Comparison of ENCODE assay signal across 9 cellular contexts in the genomic region with DNA sequence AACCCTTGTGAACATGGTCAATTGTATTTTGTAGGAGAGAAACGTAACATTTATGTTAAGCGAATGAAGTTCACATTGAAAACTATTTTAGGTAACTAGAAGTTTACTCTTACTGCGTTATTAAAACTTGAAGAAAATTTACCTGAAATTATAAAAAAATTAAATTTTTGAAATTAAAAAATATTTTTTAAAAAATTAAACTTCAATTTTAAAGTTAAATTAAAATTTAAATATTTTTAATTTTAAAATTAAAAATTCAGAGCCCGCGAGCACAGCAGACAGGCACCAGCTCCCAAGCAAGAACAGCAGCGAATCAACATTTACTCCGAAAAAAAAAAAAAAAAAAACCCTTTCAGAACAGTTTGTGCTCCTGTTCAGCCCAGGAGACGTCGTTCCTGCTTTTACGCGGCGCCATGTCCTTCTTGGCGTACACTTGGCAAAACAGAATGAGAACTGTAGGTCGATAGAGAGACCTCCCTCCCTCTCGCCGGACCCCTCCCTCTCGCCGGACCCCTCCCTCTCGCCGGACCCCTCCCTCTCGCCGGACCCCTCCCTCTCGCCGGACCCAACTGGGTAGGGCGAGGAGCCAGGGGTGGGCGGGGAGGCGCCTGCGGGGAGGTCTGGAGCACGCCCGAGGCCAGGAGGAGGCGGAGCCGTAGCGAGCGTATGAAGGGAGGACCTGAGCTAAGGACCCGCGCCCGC.
DNase-seq lines count a peak whose midpoint lies in the region; ATAC-seq lines count a peak whose summit lies in the region.
"Had no signal": no experiment of that assay in that cellular context is flagged by ENCODE, and none has a peak within 500 bp of the region (broad histone marks: within the 10 kb centered on the region; RNA-seq: fewer than 3 reads in every experiment).

No MANE protein-coding gene starts in this region.

- no peaks in the 10 kb centered on the region for H3K4me1 ChIP-seq in HUES64 (ENCODE audit: insufficient read depth, low read length)

- DNase-seq in NCI-H2081 (lab: John Stamatoyannopoulos, UW): peak; percentile 18 to 32
- DNase-seq in NCI-H2081 treated with DMSO at 0.1 percent for 48 hours (lab: John Stamatoyannopoulos, UW): no peak
- DNase-seq in activated naive CD8-positive, alpha-beta T cell treated with anti-CD3 and anti-CD28 coated beads, Interleukin-2, amount 50 U/mL, for 24 hours: peak; percentile 45
- peak; percentile 60 for DNase-seq in iPS DF 19.7 (ENCODE audit: low read depth, low spot score)
- no peak for DNase-seq in stimulated activated effector memory CD8-positive, alpha-beta T cell treated with anti-CD3 and anti-CD28 coated beads, Interleukin-12 subunit alpha, Interleukin-12 subunit beta, amount 100 ng/mL, for 72 hours (ENCODE audit: low spot score in 2 of 2)
- DNase-seq in NK-92 treated with Interleukin-12 subunit alpha and Interleukin-12 subunit beta, amount 100 ng/mL, for 24 hours (lab: John Stamatoyannopoulos, UW): no peak

- H3K27ac Mint-ChIP-seq in activated naive CD8-positive, alpha-beta T cell treated with anti-CD3 and anti-CD28 coated beads, Interleukin-2, amount 50 U/mL, for 24 hours: no peak overlapping the region
- H3K27ac Mint-ChIP-seq in stimulated activated effector memory CD8-positive, alpha-beta T cell treated with anti-CD3 and anti-CD28 coated beads, Interleukin-12 subunit alpha, Interleukin-12 subunit beta, amount 100 ng/mL, for 72 hours: no peak overlapping the region

- ATAC-seq in activated naive CD8-positive, alpha-beta T cell treated with anti-CD3 and anti-CD28 coated beads, Interleukin-2, amount 50 U/mL, for 24 hours: no peak
- peak; percentile 29 for ATAC-seq in stimulated activated effector memory CD8-positive, alpha-beta T cell treated with anti-CD3 and anti-CD28 coated beads, Interleukin-12 subunit alpha, Interleukin-12 subunit beta, amount 100 ng/mL, for 72 hours
- ATAC-seq in HG03469 (IDR thresholded peaks at IDR 0.05; ENCODE audit: unreplicated experiment): no peak

- H3K36me3 ChIP-seq in HUES64 (ENCODE audit: insufficient read depth, low read length): no peaks in the 10 kb centered on the region

- H3K9me3 ChIP-seq in HUES64 (ENCODE audit: insufficient read depth, low read depth, low read length): no peaks in the 10 kb centered on the region

- H3K9me3 Mint-ChIP-seq in activated naive CD8-positive, alpha-beta T cell treated with anti-CD3 and anti-CD28 coated beads, Interleukin-2, amount 50 U/mL, for 24 hours: peaks cover 6% of the 10 kb centered on the region
- no peaks in the 10 kb centered on the region for H3K9me3 Mint-ChIP-seq in stimulated activated effector memory CD8-positive, alpha-beta T cell treated with anti-CD3 and anti-CD28 coated beads, Interleukin-12 subunit alpha, Interleukin-12 subunit beta, amount 100 ng/mL, for 72 hours

- peaks cover 23% of the 10 kb centered on the region for H3K27me3 Mint-ChIP-seq in activated naive CD8-positive, alpha-beta T cell treated with anti-CD3 and anti-CD28 coated beads, Interleukin-2, amount 50 U/mL, for 24 hours

- 43% methylated on average over 34 of the region's 37 CpGs for WGBS in HUES64

- H3K4me1 Mint-ChIP-seq in activated naive CD8-positive, alpha-beta T cell treated with anti-CD3 and anti-CD28 coated beads, Interleukin-2, amount 50 U/mL, for 24 hours: no peaks in the 10 kb centered on the region
- H3K4me1 Mint-ChIP-seq in stimulated activated effector memory CD8-positive, alpha-beta T cell treated with anti-CD3 and anti-CD28 coated beads, Interleukin-12 subunit alpha, Interleukin-12 subunit beta, amount 100 ng/mL, for 72 hours: no peaks in the 10 kb centered on the region

- no peak overlapping the region for H3K9ac ChIP-seq in HUES64 (ENCODE audit: low read depth, low read length)

- H3K4me3 ChIP-seq in HUES64 (ENCODE audit: low read length): peak overlapping the region; percentile 49

- peaks cover 4% of the 10 kb centered on the region for H3K36me3 Mint-ChIP-seq in activated naive CD8-positive, alpha-beta T cell treated with anti-CD3 and anti-CD28 coated beads, Interleukin-2, amount 50 U/mL, for 24 hours (ENCODE audit: low read depth)
- H3K36me3 Mint-ChIP-seq in stimulated activated effector memory CD8-positive, alpha-beta T cell treated with anti-CD3 and anti-CD28 coated beads, Interleukin-12 subunit alpha, Interleukin-12 subunit beta, amount 100 ng/mL, for 72 hours: peaks cover 4% of the 10 kb centered on the region

- H3K27me3 ChIP-seq in HUES64 (ENCODE audit: insufficient read depth, low read length): no peaks in the 10 kb centered on the region

- H3K4me3 Mint-ChIP-seq in activated naive CD8-positive, alpha-beta T cell treated with anti-CD3 and anti-CD28 coated beads, Interleukin-2, amount 50 U/mL, for 24 hours: peak overlapping the region; percentile 46
- peak overlapping the region; percentile 36 for H3K4me3 Mint-ChIP-seq in stimulated activated effector memory CD8-positive, alpha-beta T cell treated with anti-CD3 and anti-CD28 coated beads, Interleukin-12 subunit alpha, Interleukin-12 subunit beta, amount 100 ng/mL, for 72 hours

- H3K27ac ChIP-seq in HUES64 (ENCODE audit: low read depth, low read length): no peak overlapping the region
- H3K27ac ChIP-seq: C4-2B had no signal

Comparison
In these comparisons a context has a peak if more than half of its experiments do, and no peak if none do; other contexts are left out.
1. DNase-seq: peak in NCI-H2081 (2 of 2), activated naive CD8-positive, alpha-beta T cell treated with anti-CD3 and anti-CD28 coated beads, Interleukin-2, amount 50 U/mL, for 24 hours (single experiment) and iPS DF 19.7 (single experiment); none in NCI-H2081 treated with DMSO at 0.1 percent for 48 hours (single experiment), stimulated activated effector memory CD8-positive, alpha-beta T cell treated with anti-CD3 and anti-CD28 coated beads, Interleukin-12 subunit alpha, Interleukin-12 subunit beta, amount 100 ng/mL, for 72 hours (0 of 2) and NK-92 treated with Interleukin-12 subunit alpha and Interleukin-12 subunit beta, amount 100 ng/mL, for 24 hours (single experiment).